In the genomic region with DNA sequence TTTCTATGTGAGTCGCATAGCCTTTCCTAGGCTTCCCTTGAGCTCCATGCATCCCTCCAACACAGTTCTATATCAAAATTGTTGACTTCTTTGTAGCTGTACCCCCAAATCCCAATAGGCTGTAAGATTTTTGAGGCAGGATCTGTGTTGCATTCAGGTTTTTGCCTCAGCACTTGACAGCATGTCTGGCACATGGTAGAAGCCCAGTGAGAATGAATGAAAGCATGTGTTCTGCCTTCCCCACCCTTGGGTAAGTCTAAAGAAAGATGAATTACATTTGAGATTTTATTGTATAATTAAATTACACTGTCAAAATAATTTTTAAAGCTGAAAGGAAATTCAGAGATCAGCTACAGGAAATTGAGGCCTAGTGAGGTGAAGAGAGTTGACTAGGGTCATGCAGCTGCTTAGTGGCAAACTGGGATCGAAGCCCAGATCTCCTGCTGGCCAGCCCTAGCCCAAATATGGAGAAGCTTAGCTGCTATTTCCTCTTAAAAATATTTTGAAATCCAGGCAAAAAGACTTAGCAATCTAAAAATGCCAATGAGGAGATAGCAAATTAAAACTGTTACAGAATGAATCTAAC, we compare ENCODE assay signal across 2 cellular contexts.
TF ChIP-seq lines count a peak whose summit lies in the region.

No MANE protein-coding gene starts in this region.

TF ChIP-seq in IMR-90, 13 proteins besides CTCF, POLR2A, EP300 and RAD21:
- TF ChIP-seq, protein P1, sequence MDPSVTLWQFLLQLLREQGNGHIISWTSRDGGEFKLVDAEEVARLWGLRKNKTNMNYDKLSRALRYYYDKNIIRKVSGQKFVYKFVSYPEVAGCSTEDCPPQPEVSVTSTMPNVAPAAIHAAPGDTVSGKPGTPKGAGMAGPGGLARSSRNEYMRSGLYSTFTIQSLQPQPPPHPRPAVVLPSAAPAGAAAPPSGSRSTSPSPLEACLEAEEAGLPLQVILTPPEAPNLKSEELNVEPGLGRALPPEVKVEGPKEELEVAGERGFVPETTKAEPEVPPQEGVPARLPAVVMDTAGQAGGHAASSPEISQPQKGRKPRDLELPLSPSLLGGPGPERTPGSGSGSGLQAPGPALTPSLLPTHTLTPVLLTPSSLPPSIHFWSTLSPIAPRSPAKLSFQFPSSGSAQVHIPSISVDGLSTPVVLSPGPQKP (IDR thresholded peaks at IDR 0.05; ENCODE audit: borderline replicate concordance, low read depth, low read length), result no peak
- no peak for TF ChIP-seq MAZ (IDR thresholded peaks at IDR 0.05; ENCODE audit: borderline replicate concordance, low read depth, low read length)
- TF ChIP-seq BHLHE40 (IDR thresholded peaks at IDR 0.05; ENCODE audit: low read depth, low read length), result no peak
- TF ChIP-seq MAFK (IDR thresholded peaks at IDR 0.05; ENCODE audit: low read depth, low read length), result no peak
- no peak for TF ChIP-seq CHD1 (IDR thresholded peaks at IDR 0.05; ENCODE audit: low read depth, low read length)
- TF ChIP-seq, protein P2, sequence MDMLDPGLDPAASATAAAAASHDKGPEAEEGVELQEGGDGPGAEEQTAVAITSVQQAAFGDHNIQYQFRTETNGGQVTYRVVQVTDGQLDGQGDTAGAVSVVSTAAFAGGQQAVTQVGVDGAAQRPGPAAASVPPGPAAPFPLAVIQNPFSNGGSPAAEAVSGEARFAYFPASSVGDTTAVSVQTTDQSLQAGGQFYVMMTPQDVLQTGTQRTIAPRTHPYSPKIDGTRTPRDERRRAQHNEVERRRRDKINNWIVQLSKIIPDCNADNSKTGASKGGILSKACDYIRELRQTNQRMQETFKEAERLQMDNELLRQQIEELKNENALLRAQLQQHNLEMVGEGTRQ (IDR thresholded peaks at IDR 0.05; ENCODE audit: low read depth, low read length), result no peak
- no peak for TF ChIP-seq FOS (IDR thresholded peaks at IDR 0.05; ENCODE audit: low read depth, low read length)
- no peak for TF ChIP-seq SMC3 (IDR thresholded peaks at IDR 0.05; ENCODE audit: low read depth, low read length)
- TF ChIP-seq MXI1 (IDR thresholded peaks at IDR 0.05; ENCODE audit: borderline replicate concordance, low read depth, low read length), result no peak
- no peak for TF ChIP-seq RCOR1 (IDR thresholded peaks at IDR 0.05; ENCODE audit: insufficient replicate concordance, low read length)
- TF ChIP-seq NFE2L2 (IDR thresholded peaks at IDR 0.05; ENCODE audit: low read depth, low read length), result no peak
- TF ChIP-seq RFX5 (IDR thresholded peaks at IDR 0.05; ENCODE audit: low read depth, low read length), result no peak
- no peak for TF ChIP-seq CEBPB (IDR thresholded peaks at IDR 0.05; ENCODE audit: low read depth, low read length)

TF ChIP-seq in endothelial cell of umbilical vein, 7 proteins besides CTCF, POLR2A, EP300 and RAD21:
- TF ChIP-seq FOS (IDR thresholded peaks at IDR 0.05; ENCODE audit: borderline replicate concordance, insufficient read depth, low read length), result no peak
- TF ChIP-seq JUN (IDR thresholded peaks at IDR 0.05; ENCODE audit: borderline replicate concordance, insufficient read depth, insufficient read length, low read depth), result no peak
- no peak for TF ChIP-seq MYC (IDR thresholded peaks at IDR 0.05; ENCODE audit: low read depth, low read length)
- TF ChIP-seq POLR2AphosphoS5 (IDR thresholded peaks at IDR 0.05; ENCODE audit: insufficient read depth, low read depth, low read length), result no peak
- no peak for TF ChIP-seq EZH2 (IDR thresholded peaks at IDR 0.05; ENCODE audit: borderline replicate concordance, low read depth, low read length, severe bottlenecking)
